In genomic region chr6:159655409-159655988, GRCh38 we compare ENCODE assay signal across 16 cellular contexts.
"Had no signal": no experiment of that assay in that cellular context is flagged by ENCODE, and none has a peak within 500 bp of the region (broad histone marks: within the 10 kb centered on the region; RNA-seq: fewer than 3 reads in every experiment).

No MANE protein-coding gene starts in this region.

- H3K9me3 Mint-ChIP-seq: effector memory CD8-positive, alpha-beta T cell had no signal

- ATAC-seq: effector memory CD8-positive, alpha-beta T cell; stimulated activated naive CD8-positive, alpha-beta T cell treated with anti-CD3 and anti-CD28 coated beads, Interleukin-15, amount 100 ng/mL, for 72 hours had no signal

- H3K27me3 ChIP-seq: ascending aorta, breast epithelium, hepatocyte, ovary, sigmoid colon, spleen, testis, upper lobe of left lung had no signal

- H3K4me1 Mint-ChIP-seq: neural crest cell; stimulated activated naive CD8-positive, alpha-beta T cell treated with anti-CD3 and anti-CD28 coated beads, Interleukin-15, amount 100 ng/mL, for 72 hours had no signal

- H3K27me3 Mint-ChIP-seq: effector memory CD8-positive, alpha-beta T cell; stimulated activated naive CD8-positive, alpha-beta T cell treated with anti-CD3 and anti-CD28 coated beads, Interleukin-15, amount 100 ng/mL, for 72 hours had no signal

- DNase-seq: activated CD4-positive, alpha-beta T cell treated with anti-CD3 and anti-CD28 coated beads, Interleukin-2, amount 50 U/mL, for 4 hours; activated naive CD4-positive, alpha-beta T cell treated with Interleukin-2 at 50 U/mL for 16 hours; activated T-cell treated with anti-CD3 and anti-CD28 coated beads for 4 hours; cerebellar nuclear complex; effector memory CD8-positive, alpha-beta T cell; ovary; sigmoid colon; spleen; stimulated activated naive CD8-positive, alpha-beta T cell treated with anti-CD3 and anti-CD28 coated beads, Interleukin-15, amount 100 ng/mL, for 72 hours; T-helper 2 cell; testis had no signal

- H3K9me3 ChIP-seq: ascending aorta, breast epithelium, ovary, sigmoid colon, testis, upper lobe of left lung had no signal

- H3K36me3 ChIP-seq: ascending aorta, breast epithelium, ovary, sigmoid colon, spleen, upper lobe of left lung had no signal

- H3K4me2 ChIP-seq: hepatocyte had no signal

- H3K4me1 ChIP-seq: ascending aorta, breast epithelium, spleen, testis, upper lobe of left lung had no signal

- H3K27ac ChIP-seq: ascending aorta, breast epithelium, hepatocyte, ovary, sigmoid colon, spleen, testis, upper lobe of left lung had no signal

- H3K79me2 ChIP-seq: hepatocyte had no signal

- H3K27ac Mint-ChIP-seq: effector memory CD8-positive, alpha-beta T cell had no signal

- H3K4me3 ChIP-seq: ascending aorta, breast epithelium, hepatocyte, ovary, sigmoid colon, spleen, testis, upper lobe of left lung had no signal

- H3K4me3 Mint-ChIP-seq: effector memory CD8-positive, alpha-beta T cell; neural crest cell; stimulated activated naive CD8-positive, alpha-beta T cell treated with anti-CD3 and anti-CD28 coated beads, Interleukin-15, amount 100 ng/mL, for 72 hours had no signal
